Comparison of ENCODE assay signal across 1 cellular context in the genomic region with DNA sequence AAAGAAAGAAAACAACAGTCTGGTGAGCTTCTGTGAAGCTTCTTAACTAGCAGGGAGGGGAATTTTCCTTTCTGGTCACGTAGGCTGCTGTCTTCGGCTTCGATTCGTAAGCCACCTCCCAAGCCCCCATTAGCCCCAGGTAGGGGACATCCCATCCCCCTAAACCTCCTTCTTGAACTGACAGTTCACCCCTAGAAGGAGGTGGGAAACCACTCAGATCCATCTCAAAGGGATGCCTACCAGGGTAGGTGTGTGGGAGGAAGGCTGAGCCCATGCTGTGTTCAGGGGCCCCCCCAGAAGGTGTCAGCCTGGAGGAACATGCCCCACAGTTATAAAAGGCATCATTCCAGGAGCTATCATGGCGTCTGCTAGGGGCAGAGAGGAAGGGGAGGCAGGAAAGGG.
TF ChIP-seq lines count a peak whose summit lies in the region.

No MANE protein-coding gene starts in this region.

TF ChIP-seq in K562, 482 proteins besides CTCF, POLR2A, EP300 and RAD21 (continued from another document):
- TF ChIP-seq, protein P1, sequence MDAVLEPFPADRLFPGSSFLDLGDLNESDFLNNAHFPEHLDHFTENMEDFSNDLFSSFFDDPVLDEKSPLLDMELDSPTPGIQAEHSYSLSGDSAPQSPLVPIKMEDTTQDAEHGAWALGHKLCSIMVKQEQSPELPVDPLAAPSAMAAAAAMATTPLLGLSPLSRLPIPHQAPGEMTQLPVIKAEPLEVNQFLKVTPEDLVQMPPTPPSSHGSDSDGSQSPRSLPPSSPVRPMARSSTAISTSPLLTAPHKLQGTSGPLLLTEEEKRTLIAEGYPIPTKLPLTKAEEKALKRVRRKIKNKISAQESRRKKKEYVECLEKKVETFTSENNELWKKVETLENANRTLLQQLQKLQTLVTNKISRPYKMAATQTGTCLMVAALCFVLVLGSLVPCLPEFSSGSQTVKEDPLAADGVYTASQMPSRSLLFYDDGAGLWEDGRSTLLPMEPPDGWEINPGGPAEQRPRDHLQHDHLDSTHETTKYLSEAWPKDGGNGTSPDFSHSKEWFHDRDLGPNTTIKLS (IDR thresholded peaks at IDR 0.05; ENCODE audit: borderline replicate concordance, low read depth), result no peak
- TF ChIP-seq FOXK1 (CRISPR knock-in tag; IDR thresholded peaks at IDR 0.05; ENCODE audit: borderline replicate concordance) (no peak), YY1 (IDR thresholded peaks at IDR 0.05; ENCODE audit: borderline replicate concordance in 1 of 3, control insufficient read depth in 1 of 3, extremely low read depth in 1 of 3, insufficient read depth in 3 of 3, insufficient read length in 1 of 3, insufficient replicate concordance in 2 of 3, low read depth in 1 of 3, low read length in 2 of 3) (peak in 1 of 3 experiments; percentile 61), ZNF347 (CRISPR knock-in tag; IDR thresholded peaks at IDR 0.05; ENCODE audit: low read depth) (no peak), SRF (CRISPR knock-in tag; IDR thresholded peaks at IDR 0.05) (no peak), NONO (IDR thresholded peaks at IDR 0.05; ENCODE audit: low read depth in 2 of 2, low read length in 1 of 2) (no peak), MYNN (IDR thresholded peaks at IDR 0.05) (no peak), MYNN (CRISPR knock-in tag; IDR thresholded peaks at IDR 0.05) (no peak), ETV1 (tag; conservative IDR thresholded peaks at IDR 0.05; ENCODE audit: low read depth) (no peak)
- TF ChIP-seq, protein P2, sequence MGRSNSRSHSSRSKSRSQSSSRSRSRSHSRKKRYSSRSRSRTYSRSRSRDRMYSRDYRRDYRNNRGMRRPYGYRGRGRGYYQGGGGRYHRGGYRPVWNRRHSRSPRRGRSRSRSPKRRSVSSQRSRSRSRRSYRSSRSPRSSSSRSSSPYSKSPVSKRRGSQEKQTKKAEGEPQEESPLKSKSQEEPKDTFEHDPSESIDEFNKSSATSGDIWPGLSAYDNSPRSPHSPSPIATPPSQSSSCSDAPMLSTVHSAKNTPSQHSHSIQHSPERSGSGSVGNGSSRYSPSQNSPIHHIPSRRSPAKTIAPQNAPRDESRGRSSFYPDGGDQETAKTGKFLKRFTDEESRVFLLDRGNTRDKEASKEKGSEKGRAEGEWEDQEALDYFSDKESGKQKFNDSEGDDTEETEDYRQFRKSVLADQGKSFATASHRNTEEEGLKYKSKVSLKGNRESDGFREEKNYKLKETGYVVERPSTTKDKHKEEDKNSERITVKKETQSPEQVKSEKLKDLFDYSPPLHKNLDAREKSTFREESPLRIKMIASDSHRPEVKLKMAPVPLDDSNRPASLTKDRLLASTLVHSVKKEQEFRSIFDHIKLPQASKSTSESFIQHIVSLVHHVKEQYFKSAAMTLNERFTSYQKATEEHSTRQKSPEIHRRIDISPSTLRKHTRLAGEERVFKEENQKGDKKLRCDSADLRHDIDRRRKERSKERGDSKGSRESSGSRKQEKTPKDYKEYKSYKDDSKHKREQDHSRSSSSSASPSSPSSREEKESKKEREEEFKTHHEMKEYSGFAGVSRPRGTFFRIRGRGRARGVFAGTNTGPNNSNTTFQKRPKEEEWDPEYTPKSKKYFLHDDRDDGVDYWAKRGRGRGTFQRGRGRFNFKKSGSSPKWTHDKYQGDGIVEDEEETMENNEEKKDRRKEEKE (IDR thresholded peaks at IDR 0.05; ENCODE audit: borderline replicate concordance in 1 of 2, control insufficient read depth in 1 of 2, low read depth in 2 of 2, low read length in 1 of 2), result no peak
- TF ChIP-seq, protein P3, sequence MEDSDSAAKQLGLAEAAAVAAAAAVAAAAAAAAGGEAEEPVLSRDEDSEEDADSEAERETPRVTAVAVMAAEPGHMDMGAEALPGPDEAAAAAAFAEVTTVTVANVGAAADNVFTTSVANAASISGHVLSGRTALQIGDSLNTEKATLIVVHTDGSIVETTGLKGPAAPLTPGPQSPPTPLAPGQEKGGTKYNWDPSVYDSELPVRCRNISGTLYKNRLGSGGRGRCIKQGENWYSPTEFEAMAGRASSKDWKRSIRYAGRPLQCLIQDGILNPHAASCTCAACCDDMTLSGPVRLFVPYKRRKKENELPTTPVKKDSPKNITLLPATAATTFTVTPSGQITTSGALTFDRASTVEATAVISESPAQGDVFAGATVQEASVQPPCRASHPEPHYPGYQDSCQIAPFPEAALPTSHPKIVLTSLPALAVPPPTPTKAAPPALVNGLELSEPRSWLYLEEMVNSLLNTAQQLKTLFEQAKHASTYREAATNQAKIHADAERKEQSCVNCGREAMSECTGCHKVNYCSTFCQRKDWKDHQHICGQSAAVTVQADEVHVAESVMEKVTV (CRISPR knock-in tag; IDR thresholded peaks at IDR 0.05), result no peak
